ENCODE assay signal across 8 cellular contexts in genomic region chr12:19643635-19644034, GRCh38.
A peak's percentile ranks its signal among the peaks of the same experiment; 100 is the strongest.
DNase-seq lines count a peak whose midpoint lies in the region; ATAC-seq, FAIRE-seq and TF ChIP-seq lines count a peak whose summit lies in the region.

No MANE protein-coding gene starts in this region.

- H3K4me1 ChIP-seq in kidney (ENCODE audit: control insufficient read depth in 1 of 2, insufficient read depth in 1 of 2, low read depth in 1 of 2, low read length in 2 of 2) = no peaks in the 10 kb centered on the region

- no peak overlapping the region for H3K9ac ChIP-seq in kidney (ENCODE audit: low read length in 2 of 2)

- peak; percentile 11 for FAIRE-seq in kidney (lab: Jason Lieb, UNC)

- no peak overlapping the region for H3K4me3 ChIP-seq in kidney (ENCODE audit: low read length in 2 of 2)

- intact Hi-C loops in kidney (cut with DNase I) = no loop called here

- DNase-seq in A172 (ENCODE audit: low spot score) = peak; percentile 28
- peak; percentile 17 for DNase-seq in HS-27A (ENCODE audit: low read depth)
- DNase-seq in astrocyte of the hippocampus (ENCODE audit: low read depth, low spot score) = peak; percentile 73
- DNase-seq in kidney = no peak
- DNase-seq in activated naive CD4-positive, alpha-beta T cell treated with anti-CD3 and anti-CD28 coated beads, Interleukin-2, amount 50 U/mL, for 16 hours = no peak
- DNase-seq in stimulated activated naive CD8-positive, alpha-beta T cell treated with anti-CD3 and anti-CD28 coated beads, Interleukin-15, Interleukin-2, amounts not matched to agents 100 U/mL and 50 U/mL, for 24 hours = no peak

- no peaks in the 10 kb centered on the region for H3K9me3 ChIP-seq in kidney (ENCODE audit: control insufficient read depth in 1 of 2, low read length in 2 of 2)

- H3K36me3 ChIP-seq in kidney (ENCODE audit: control insufficient read depth in 1 of 2, insufficient read depth in 2 of 2, low read length in 2 of 2) = no peaks in the 10 kb centered on the region

- ATAC-seq in HG03460 (IDR thresholded peaks at IDR 0.05; ENCODE audit: unreplicated experiment) = no peak
- no peak for ATAC-seq in stimulated activated naive CD8-positive, alpha-beta T cell treated with anti-CD3 and anti-CD28 coated beads, Interleukin-15, Interleukin-2, amounts not matched to agents 100 U/mL and 50 U/mL, for 24 hours
- no peak for ATAC-seq in HG03521 (IDR thresholded peaks at IDR 0.05; ENCODE audit: unreplicated experiment)

- H3K27ac ChIP-seq in kidney (ENCODE audit: low read depth in 2 of 2, low read length in 2 of 2) = no peak overlapping the region

- TF ChIP-seq CTCF in kidney (IDR thresholded peaks at IDR 0.05; ENCODE audit: borderline replicate concordance, extremely low read depth, insufficient read depth) = peak; percentile 54

Comparison
In these comparisons a context has a peak if more than half of its experiments do, and no peak if none do; other contexts are left out.
1. DNase-seq: peak in A172 (single experiment), HS-27A (single experiment) and astrocyte of the hippocampus (single experiment); none in kidney (single experiment), activated naive CD4-positive, alpha-beta T cell treated with anti-CD3 and anti-CD28 coated beads, Interleukin-2, amount 50 U/mL, for 16 hours (single experiment) and stimulated activated naive CD8-positive, alpha-beta T cell treated with anti-CD3 and anti-CD28 coated beads, Interleukin-15, Interleukin-2, amounts not matched to agents 100 U/mL and 50 U/mL, for 24 hours (single experiment).